14 cellular contexts compared by ENCODE assay signal in genomic region chr19:46365561-46365960, GRCh38. TPM values are rescaled to one million over a fixed set of nuclear protein-coding genes. Genes with fewer than 3 reads are reported as not detected.
"Had no signal": no experiment of that assay in that cellular context is flagged by ENCODE, and none has a peak within 500 bp of the region (broad histone marks: within the 10 kb centered on the region; RNA-seq: fewer than 3 reads in every experiment).

No MANE protein-coding gene starts in this region.

- DNase-seq: activated naive CD4-positive, alpha-beta T cell treated with Interleukin-2 at 50 U/mL for 16 hours; activated naive CD8-positive, alpha-beta T cell treated with anti-CD3 and anti-CD28 coated beads, Interleukin-2, amount 50 U/mL, for 24 hours; central memory CD4-positive, alpha-beta T cell; dermis blood vessel endothelial cell; erythroblast; left cardiac atrium; naive thymus-derived CD8-positive, alpha-beta T cell; stimulated activated CD4-positive, alpha-beta T cell treated with anti-CD3 and anti-CD28 coated beads, Interleukin-4, amount 100 ng/mL, for 1 hour; stimulated activated naive CD8-positive, alpha-beta T cell treated with anti-CD3 and anti-CD28 coated beads, Interleukin-15, amount 100 ng/mL, for 72 hours; SW 1271; testis had no signal

- H3K9me3 ChIP-seq: ascending aorta, testis had no signal

- H3K27ac ChIP-seq: ascending aorta, testis had no signal

- H3K4me3 ChIP-seq: ascending aorta, lung, testis had no signal

- H3K4me1 ChIP-seq: ascending aorta, testis had no signal

- H3K27me3 ChIP-seq: ascending aorta, testis had no signal

RNA-seq across cellular contexts. Expression of gene CCDC8, which starts 47.8 kb away (rescaled TPM):
- total RNA-seq: activated T-helper 1 cell treated with anti-CD3 and anti-CD28 coated beads, Interleukin-12 subunit alpha, Interleukin-12 subunit beta, Interleukin-2, Interleukin-4 antibody, amounts not matched to agents 30 ng/mL and 10 ng/mL and 1 ng/mL, durations not matched to agents 14 hours and 24 hours and 36 hours; naive thymus-derived CD8-positive, alpha-beta T cell had no signal
- polyA plus RNA-seq: naive thymus-derived CD8-positive, alpha-beta T cell had no signal
